Comparison of ENCODE assay signal across 27 cellular contexts in genomic region chr6:156974897-156975296, GRCh38.
DNase-seq lines count a peak whose midpoint lies in the region; ATAC-seq, FAIRE-seq and TF ChIP-seq lines count a peak whose summit lies in the region.
"Had no signal": no experiment of that assay in that cellular context is flagged by ENCODE, and none has a peak within 500 bp of the region (broad histone marks: within the 10 kb centered on the region; RNA-seq: fewer than 3 reads in every experiment).

No MANE protein-coding gene starts in this region.

- in situ Hi-C loops in HepG2 (cut with HindIII; ENCODE audit: extremely low pct_ligation_motif_present, low pct_unique_long_range_greater_than_20kb), result no loop called here

- TF ChIP-seq RAD21 in HepG2 (CRISPR knock-in tag; IDR thresholded peaks at IDR 0.05), result no peak

- CTCF ChIA-PET in HepG2 (lab: Yijun Ruan, JAX; ENCODE audit: low intra/inter-chr PET ratio, low total read pairs), result no interaction called here

- H3K9me3 Mint-ChIP-seq in activated naive CD8-positive, alpha-beta T cell treated with anti-CD3 and anti-CD28 coated beads for 36 hours, result no peaks in the 10 kb centered on the region
- H3K9me3 Mint-ChIP-seq: CD8-positive, alpha-beta T cell; natural killer cell had no signal

- peaks cover 52% of the 10 kb centered on the region for H3K79me2 ChIP-seq in HepG2 (ENCODE audit: insufficient read depth, low read length)

- DNase-seq in HepG2 (ENCODE audit: low spot score), result no peak
- DNase-seq in right lobe of liver, result no peak
- DNase-seq in NCI-H526 treated with DMSO at 0.1 percent for 48 hours (lab: John Stamatoyannopoulos, UW), result peak; percentile 49
- no peak for DNase-seq in activated naive CD8-positive, alpha-beta T cell treated with anti-CD3 and anti-CD28 coated beads for 36 hours
- DNase-seq in cerebellar nuclear complex (lab: John Stamatoyannopoulos, UW), result no peak
- no peak for DNase-seq in BE2C
- DNase-seq: activated CD4-positive, CD25-positive, alpha-beta regulatory T cell; activated CD8-positive, alpha-beta memory T cell treated with anti-CD3 and anti-CD28 coated beads, Interleukin-2, amount 10 ng/mL, durations not matched to agents 7 days and 5 days; CD8-positive, alpha-beta T cell; central memory CD4-positive, alpha-beta T cell; DMS153; erythroblast; GF-D8; KG1; mesenchymal stem cell; natural killer cell; NCI-H1930; NCI-H2227 treated with DMSO at 0.1 percent for 48 hours; posterior cingulate gyrus; stimulated activated naive CD4-positive, alpha-beta T cell; thyroid gland had no signal

- peaks cover 10% of the 10 kb centered on the region; the same call in 1 of the 2 replicates for H4K20me1 ChIP-seq in HepG2 (ENCODE audit: insufficient read depth, low read length)

- H3K27me3 ChIP-seq in HepG2 (ENCODE audit: control insufficient read depth in 1 of 2, insufficient read depth in 2 of 2, low read length in 2 of 2), result no peaks in the 10 kb centered on the region
- H3K27me3 ChIP-seq in right lobe of liver, result no peaks in the 10 kb centered on the region
- no peaks in the 10 kb centered on the region for H3K27me3 ChIP-seq in BE2C
- H3K27me3 ChIP-seq: ascending aorta, gastroesophageal sphincter, thyroid gland had no signal

- H3K4me1 Mint-ChIP-seq in activated naive CD8-positive, alpha-beta T cell treated with anti-CD3 and anti-CD28 coated beads for 36 hours, result peaks cover 70% of the 10 kb centered on the region

- POLR2A ChIA-PET in HepG2 (lab: Yijun Ruan, JAX), result no interaction called here

- no peak for FAIRE-seq in HepG2 (lab: Jason Lieb, UNC)
- FAIRE-seq: H1, RCC 7860 had no signal

- no peak overlapping the region for H3K9ac ChIP-seq in HepG2 (ENCODE audit: insufficient read depth, low read depth, low read length)

- intact Hi-C loops in HepG2 (cut with micrococcal nuclease; ENCODE audit: unreplicated experiment) (no loop called here), right lobe of liver (cut with DNase I) (no loop called here)

- peak overlapping the region; percentile 73 for H3K27ac Mint-ChIP-seq in activated naive CD8-positive, alpha-beta T cell treated with anti-CD3 and anti-CD28 coated beads for 36 hours
- H3K27ac Mint-ChIP-seq: CD8-positive, alpha-beta T cell had no signal

- H3K36me3 Mint-ChIP-seq in activated naive CD8-positive, alpha-beta T cell treated with anti-CD3 and anti-CD28 coated beads for 36 hours, result peaks cover 4% of the 10 kb centered on the region
- H3K36me3 Mint-ChIP-seq: CD8-positive, alpha-beta T cell; natural killer cell had no signal

- no TSS peak for BruUV-seq in HepG2 (replicated peaks; lab: Mats Ljungman, UMichigan)

- TF ChIP-seq POLR2A in HepG2 (IDR thresholded peaks at IDR 0.05; ENCODE audit: insufficient read depth in 1 of 2, low read depth in 2 of 2, low read length in 2 of 2) (no peak), right lobe of liver (IDR thresholded peaks at IDR 0.05) (no peak)

- H2AFZ ChIP-seq in HepG2 (ENCODE audit: low read length), result no peak overlapping the region

- H3K4me1 ChIP-seq in HepG2 (ENCODE audit: insufficient read depth, low read length) (no peaks in the 10 kb centered on the region), right lobe of liver (peaks cover 0 to 12% (median 0%) of the 10 kb centered on the region in 4 donors), BE2C (peaks cover 19% of the 10 kb centered on the region)

- TF ChIP-seq EP300 in HepG2 (IDR thresholded peaks at IDR 0.05; ENCODE audit: low read depth in 2 of 2, low read length in 2 of 2) (no peak), HepG2 (CRISPR knock-in tag; IDR thresholded peaks at IDR 0.05; ENCODE audit: borderline replicate concordance) (no peak)

- H3K36me3 ChIP-seq in HepG2 (replicated peaks in 1 of 2; ENCODE audit: control insufficient read depth in 1 of 2, insufficient read depth in 2 of 2, low read length in 2 of 2), result no peaks in the 10 kb centered on the region
- H3K36me3 ChIP-seq in right lobe of liver, result no peaks in the 10 kb centered on the region
- H3K36me3 ChIP-seq in BE2C, result no peaks in the 10 kb centered on the region
- H3K36me3 ChIP-seq: ascending aorta, gastroesophageal sphincter, thyroid gland had no signal

- TF ChIP-seq CTCF in HepG2 (CRISPR knock-in tag; IDR thresholded peaks at IDR 0.05) (no peak), right lobe of liver (IDR thresholded peaks at IDR 0.05) (no peak), BE2C (IDR thresholded peaks at IDR 0.05; ENCODE audit: low read depth, low read length) (no peak)

- no peak overlapping the region for H3K4me3 ChIP-seq in HepG2 (replicated peaks in 1 of 3; ENCODE audit: insufficient read depth in 1 of 3, low read depth in 2 of 3, low read length in 3 of 3)
- H3K4me3 ChIP-seq in right lobe of liver, result no peak overlapping the region
- H3K4me3 ChIP-seq in BE2C (ENCODE audit: low read depth, low read length), result no peak overlapping the region
- H3K4me3 ChIP-seq: ascending aorta, gastroesophageal sphincter, thyroid gland had no signal

- WGBS in HepG2 (ENCODE audit: low lambda C conversion rate), result 98% methylated on average over 2 of the region's 2 CpGs
- 100% methylated on average over 1 of the region's 2 CpGs for WGBS in right lobe of liver (ENCODE audit: insufficient coverage, low coverage, low lambda C conversion rate, missing lambda C conversion rate)

- no peaks in the 10 kb centered on the region for H3K27me3 Mint-ChIP-seq in activated naive CD8-positive, alpha-beta T cell treated with anti-CD3 and anti-CD28 coated beads for 36 hours
- H3K27me3 Mint-ChIP-seq: activated CD8-positive, alpha-beta memory T cell treated with anti-CD3 and anti-CD28 coated beads, Interleukin-2, amount 10 ng/mL, durations not matched to agents 7 days and 5 days had no signal

- H3K27ac ChIP-seq in HepG2 (ENCODE audit: extremely low read length, insufficient read depth, low read length), result no peak overlapping the region
- no peak overlapping the region for H3K27ac ChIP-seq in right lobe of liver
- H3K27ac ChIP-seq: ascending aorta, gastroesophageal sphincter, thyroid gland had no signal

- ATAC-seq in HepG2 (no peak), right lobe of liver (no peak), HG03469 (IDR thresholded peaks at IDR 0.05; ENCODE audit: unreplicated experiment) (no peak), HG03565 (IDR thresholded peaks at IDR 0.05; ENCODE audit: unreplicated experiment) (no peak)
- ATAC-seq: activated CD8-positive, alpha-beta memory T cell treated with anti-CD3 and anti-CD28 coated beads, Interleukin-2, amount 10 ng/mL, durations not matched to agents 7 days and 5 days; CD8-positive, alpha-beta T cell; gastroesophageal sphincter; natural killer cell had no signal

- peak overlapping the region; percentile 48 for H3K4me3 Mint-ChIP-seq in activated naive CD8-positive, alpha-beta T cell treated with anti-CD3 and anti-CD28 coated beads for 36 hours

- no peaks in the 10 kb centered on the region for H3K9me3 ChIP-seq in HepG2 (ENCODE audit: low read length)
- H3K9me3 ChIP-seq in right lobe of liver, result no peaks in the 10 kb centered on the region
- H3K9me3 ChIP-seq in BE2C, result no peaks in the 10 kb centered on the region
- H3K9me3 ChIP-seq: ascending aorta, gastroesophageal sphincter, thyroid gland had no signal

- H3K4me2 ChIP-seq in HepG2 (ENCODE audit: low read depth, low read length), result no peak overlapping the region

TF ChIP-seq in HepG2, 621 proteins besides CTCF, POLR2A, EP300 and RAD21:
- TF ChIP-seq ZNF317 (CRISPR knock-in tag; IDR thresholded peaks at IDR 0.05) (peak; percentile 78), SNAI1 (CRISPR knock-in tag; IDR thresholded peaks at IDR 0.05; ENCODE audit: borderline replicate concordance) (no peak), CREBL2 (CRISPR knock-in tag; IDR thresholded peaks at IDR 0.05; ENCODE audit: borderline replicate concordance) (no peak)
